13 cellular contexts compared by ENCODE assay signal in the genomic region with DNA sequence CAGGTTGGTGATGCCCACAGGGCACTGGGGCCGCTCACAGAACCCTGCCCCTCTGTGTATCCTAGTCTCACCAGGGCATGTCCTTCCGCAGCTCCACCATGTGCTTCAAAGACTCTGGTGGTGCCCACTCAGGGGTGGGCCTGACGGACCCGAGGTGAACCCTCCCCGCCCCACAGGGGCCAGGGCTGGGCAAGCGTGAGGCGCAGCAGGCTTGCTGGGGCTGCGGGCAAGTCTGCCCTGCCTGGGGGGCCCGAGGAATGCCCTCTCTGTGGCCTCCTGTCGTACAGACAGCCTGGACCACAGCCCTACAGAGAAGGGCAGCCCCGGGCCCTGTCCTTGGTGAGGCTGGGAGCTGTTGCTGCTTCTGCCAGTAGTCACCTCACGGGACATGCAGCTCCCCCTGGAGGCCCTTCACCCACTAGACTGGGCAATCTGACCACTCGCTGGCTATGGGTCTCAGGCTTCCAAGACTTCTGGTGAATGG. TPM values are rescaled to one million over a fixed set of nuclear protein-coding genes. Genes with fewer than 3 reads are reported as not detected.
DNase-seq lines count a peak whose midpoint lies in the region; ATAC-seq, FAIRE-seq and TF ChIP-seq lines count a peak whose summit lies in the region.
"Had no signal": no experiment of that assay in that cellular context is flagged by ENCODE, and none has a peak within 500 bp of the region (broad histone marks: within the 10 kb centered on the region; RNA-seq: fewer than 3 reads in every experiment).

No MANE protein-coding gene starts in this region.

- no peak overlapping the region for H3K27ac Mint-ChIP-seq in brain
- no peak overlapping the region for H3K27ac Mint-ChIP-seq in activated naive CD4-positive, alpha-beta T cell treated with anti-CD3 and anti-CD28 coated beads, Interleukin-2, amount 50 U/mL, for 72 hours
- H3K27ac Mint-ChIP-seq: activated naive CD8-positive, alpha-beta T cell treated with anti-CD3 and anti-CD28 coated beads, Interleukin-2, amount 10 ng/mL, durations not matched to agents 7 days and 5 days; naive B cell had no signal

- H3K4me1 ChIP-seq in kidney (ENCODE audit: control insufficient read depth in 1 of 2, insufficient read depth in 1 of 2, low read depth in 1 of 2, low read length in 2 of 2), result no peaks in the 10 kb centered on the region

- H3K27ac ChIP-seq in kidney (ENCODE audit: low read depth in 2 of 2, low read length in 2 of 2), result no peak overlapping the region
- H3K27ac ChIP-seq: transverse colon had no signal

- H3K4me3 ChIP-seq in AG09309 (ENCODE audit: control insufficient read depth, low read depth, low read length) (no peak overlapping the region), kidney (ENCODE audit: low read length in 2 of 2) (no peak overlapping the region)
- H3K4me3 ChIP-seq: transverse colon had no signal

- no peaks in the 10 kb centered on the region for H3K9me3 ChIP-seq in kidney (ENCODE audit: control insufficient read depth in 1 of 2, low read length in 2 of 2)
- H3K9me3 ChIP-seq: transverse colon had no signal

- no peak for FAIRE-seq in kidney (lab: Jason Lieb, UNC)
- FAIRE-seq: frontal cortex had no signal

- intact Hi-C loops in kidney (cut with DNase I), result no loop called here

- H3K27me3 Mint-ChIP-seq in brain, result peaks cover 3% of the 10 kb centered on the region
- H3K27me3 Mint-ChIP-seq: activated naive CD8-positive, alpha-beta T cell treated with anti-CD3 and anti-CD28 coated beads, Interleukin-2, amount 10 ng/mL, durations not matched to agents 7 days and 5 days; naive B cell had no signal

- H3K36me3 ChIP-seq in kidney (ENCODE audit: control insufficient read depth in 1 of 2, insufficient read depth in 2 of 2, low read length in 2 of 2), result no peaks in the 10 kb centered on the region
- H3K36me3 ChIP-seq: transverse colon had no signal

- no peak for ATAC-seq in activated naive CD4-positive, alpha-beta T cell treated with anti-CD3 and anti-CD28 coated beads, Interleukin-2, amount 50 U/mL, for 72 hours
- ATAC-seq in HG03378 (IDR thresholded peaks at IDR 0.05; ENCODE audit: unreplicated experiment), result no peak

- H3K9ac ChIP-seq in kidney (ENCODE audit: low read length in 2 of 2), result no peak overlapping the region

- H3K9me3 Mint-ChIP-seq in brain, result no peaks in the 10 kb centered on the region
- no peaks in the 10 kb centered on the region for H3K9me3 Mint-ChIP-seq in activated naive CD4-positive, alpha-beta T cell treated with anti-CD3 and anti-CD28 coated beads, Interleukin-2, amount 50 U/mL, for 72 hours
- H3K9me3 Mint-ChIP-seq: activated naive CD8-positive, alpha-beta T cell treated with anti-CD3 and anti-CD28 coated beads, Interleukin-2, amount 10 ng/mL, durations not matched to agents 7 days and 5 days; naive B cell had no signal

- H3K4me1 Mint-ChIP-seq in brain, result peaks cover 11% of the 10 kb centered on the region
- H3K4me1 Mint-ChIP-seq: activated naive CD8-positive, alpha-beta T cell treated with anti-CD3 and anti-CD28 coated beads, Interleukin-2, amount 10 ng/mL, durations not matched to agents 7 days and 5 days; naive B cell had no signal

- peak; percentile 38 for TF ChIP-seq RAD21 in Ishikawa (IDR thresholded peaks at IDR 0.05; ENCODE audit: low read depth)

- H3K4me3 Mint-ChIP-seq in brain, result no peak overlapping the region
- H3K4me3 Mint-ChIP-seq: activated naive CD8-positive, alpha-beta T cell treated with anti-CD3 and anti-CD28 coated beads, Interleukin-2, amount 10 ng/mL, durations not matched to agents 7 days and 5 days; naive B cell had no signal

- no peak for TF ChIP-seq EP300 in Ishikawa (IDR thresholded peaks at IDR 0.05; ENCODE audit: borderline replicate concordance)

- DNase-seq in AG09309 (ENCODE audit: low read depth) (no peak), kidney (peak; percentile 69), NCI-H2196 (lab: John Stamatoyannopoulos, UW; ENCODE audit: unreplicated experiment) (no peak), middle frontal gyrus (ENCODE audit: extremely low spot score, low spot score) (no peak)
- DNase-seq in activated naive CD4-positive, alpha-beta T cell treated with anti-CD3 and anti-CD28 coated beads, Interleukin-2, amount 50 U/mL, for 72 hours (ENCODE audit: low spot score in 2 of 2), result no peak
- DNase-seq: activated naive CD8-positive, alpha-beta T cell treated with anti-CD3 and anti-CD28 coated beads, Interleukin-2, amount 10 ng/mL, durations not matched to agents 7 days and 5 days; naive B cell; NCI-H748 treated with DMSO at 0.1 percent for 48 hours; transverse colon had no signal

- TF ChIP-seq CTCF in AG09309 (IDR thresholded peaks at IDR 0.05; ENCODE audit: control insufficient read depth, insufficient read depth, low read depth, low read length, missing control alignments) (peak; percentile 52), brain (conservative IDR thresholded peaks at IDR 0.05) (peak; percentile 7 to 19), kidney (IDR thresholded peaks at IDR 0.05; ENCODE audit: borderline replicate concordance, extremely low read depth, insufficient read depth) (no peak)

- H3K36me3 Mint-ChIP-seq in brain, result no peaks in the 10 kb centered on the region
- H3K36me3 Mint-ChIP-seq in activated naive CD4-positive, alpha-beta T cell treated with anti-CD3 and anti-CD28 coated beads, Interleukin-2, amount 50 U/mL, for 72 hours, result no peaks in the 10 kb centered on the region
- H3K36me3 Mint-ChIP-seq: activated naive CD8-positive, alpha-beta T cell treated with anti-CD3 and anti-CD28 coated beads, Interleukin-2, amount 10 ng/mL, durations not matched to agents 7 days and 5 days had no signal

TF ChIP-seq in Ishikawa, 13 proteins besides CTCF, POLR2A, EP300 and RAD21:
- no peak for TF ChIP-seq EGR1 (IDR thresholded peaks at IDR 0.05)
- no peak for TF ChIP-seq REST (IDR thresholded peaks at IDR 0.05; ENCODE audit: low read depth)
- no peak for TF ChIP-seq ZBTB7A (IDR thresholded peaks at IDR 0.05; ENCODE audit: low read depth)
- no peak for TF ChIP-seq MAX (IDR thresholded peaks at IDR 0.05)
- TF ChIP-seq YY1 (IDR thresholded peaks at IDR 0.05; ENCODE audit: low read depth), result no peak
- TF ChIP-seq CREB1 (IDR thresholded peaks at IDR 0.05; ENCODE audit: low read depth), result no peak
- no peak for TF ChIP-seq CEBPB (IDR thresholded peaks at IDR 0.05)
- no peak for TF ChIP-seq NFIC (IDR thresholded peaks at IDR 0.05)
- no peak for TF ChIP-seq FOXM1 (IDR thresholded peaks at IDR 0.05; ENCODE audit: borderline replicate concordance, low read depth)
- no peak for TF ChIP-seq TEAD4 (IDR thresholded peaks at IDR 0.05)
- TF ChIP-seq TCF12 (IDR thresholded peaks at IDR 0.05; ENCODE audit: low read depth), result no peak
- TF ChIP-seq USF1 (IDR thresholded peaks at IDR 0.05), result no peak
- no peak for TF ChIP-seq TAF1 (IDR thresholded peaks at IDR 0.05; ENCODE audit: low read depth)

RNA-seq across cellular contexts. Expression of gene TBX1, which starts 40.2 kb away (rescaled TPM):
- polyA plus RNA-seq in brain (ENCODE audit: insufficient read depth, low read depth, low replicate concordance) (0.53 TPM), kidney (ENCODE audit: insufficient read depth, low read depth, low replicate concordance) (0.45 TPM)
- total RNA-seq in kidney, result 5.5 TPM
- not detected for total RNA-seq in activated naive CD4-positive, alpha-beta T cell treated with anti-CD3 and anti-CD28 coated beads, Interleukin-2, amount 50 U/mL, for 72 hours
- total RNA-seq: frontal cortex had no signal

RNA-seq across cellular contexts. Expression of gene GNB1L, which starts 53.9 kb away (rescaled TPM):
- 9.5 TPM for polyA plus RNA-seq in brain (ENCODE audit: insufficient read depth, low read depth, low replicate concordance)
- 4.4 TPM for total RNA-seq in kidney
- 4.0 TPM for polyA plus RNA-seq in kidney (ENCODE audit: insufficient read depth, low read depth, low replicate concordance)
- total RNA-seq in activated naive CD4-positive, alpha-beta T cell treated with anti-CD3 and anti-CD28 coated beads, Interleukin-2, amount 50 U/mL, for 72 hours, result 10 to 100 TPM in 1 of 2 donors, 1 to 10 TPM in 1; 9.6 to 13.4 TPM

RNA-seq across cellular contexts. Expression of gene RTL10, which starts 53.9 kb away (rescaled TPM):
- 16.2 TPM for polyA plus RNA-seq in brain (ENCODE audit: insufficient read depth, low read depth, low replicate concordance)
- 16.7 TPM for total RNA-seq in kidney
- 8.8 TPM for polyA plus RNA-seq in kidney (ENCODE audit: insufficient read depth, low read depth, low replicate concordance)
- 10 to 100 TPM; 12.1 to 20.1 TPM for total RNA-seq in activated naive CD4-positive, alpha-beta T cell treated with anti-CD3 and anti-CD28 coated beads, Interleukin-2, amount 50 U/mL, for 72 hours
